Comparison of ENCODE assay signal across 21 cellular contexts in genomic region chr4:84511703-84512102, GRCh38. TPM values are rescaled to one million over a fixed set of nuclear protein-coding genes. Genes with fewer than 3 reads are reported as not detected.
DNase-seq lines count a peak whose midpoint lies in the region; ATAC-seq, FAIRE-seq and TF ChIP-seq lines count a peak whose summit lies in the region.
"Had no signal": no experiment of that assay in that cellular context is flagged by ENCODE, and none has a peak within 500 bp of the region (broad histone marks: within the 10 kb centered on the region; RNA-seq: fewer than 3 reads in every experiment).

No MANE protein-coding gene starts in this region.

- no peaks in the 10 kb centered on the region for H3K9me2 ChIP-seq in PC-3 (replicated peaks; ENCODE audit: low read length)

- H3K27me3 ChIP-seq in OCI-LY3 (ENCODE audit: low read depth, low read length) (no peaks in the 10 kb centered on the region), PC-3 (ENCODE audit: low read length) (no peaks in the 10 kb centered on the region), bronchial epithelial cell (ENCODE audit: control insufficient read depth, insufficient read depth, low read length) (peaks cover 3% of the 10 kb centered on the region), pancreas (peaks cover 0 to 3% (median 0%) of the 10 kb centered on the region in 4 donors)

- H3K4me2 ChIP-seq in OCI-LY3 (ENCODE audit: low read length): 0 out of 2 replicates have a peak overlapping the region, but pooled peaks have one; percentile 26
- H3K4me2 ChIP-seq in PC-3 (ENCODE audit: low read length): peak overlapping the region; percentile 41

- H3K4me1 ChIP-seq in OCI-LY3 (ENCODE audit: low read length): peaks cover 9% of the 10 kb centered on the region; the same call in 1 of the 2 replicates
- H3K4me1 ChIP-seq in PC-3 (ENCODE audit: insufficient read depth, low read length): peaks cover 8% of the 10 kb centered on the region
- no peaks in the 10 kb centered on the region for H3K4me1 ChIP-seq in pancreas

- WGBS in pancreas, 2 donors: 44 to 52% methylated on average over 3 of the region's 3 CpGs

- ATAC-seq in PC-3 (peak; percentile 17; the same call in 1 of the 2 replicates), pancreas (peak in 3 of 4 donors; percentile 53 to 90 (median 71)), HG02970 (IDR thresholded peaks at IDR 0.05; ENCODE audit: low FRiP score, unreplicated experiment) (no peak)

- BruUV-seq in PC-3 (replicated peaks; lab: Mats Ljungman, UMichigan): no TSS peak

- no peaks in the 10 kb centered on the region for H3F3A ChIP-seq in PC-3 (ENCODE audit: low read length, unreplicated experiment)

- no peak for TF ChIP-seq CTCF in OCI-LY3 (IDR thresholded peaks at IDR 0.05; ENCODE audit: low read depth, low read length)
- TF ChIP-seq CTCF in PC-3 (conservative IDR thresholded peaks at IDR 0.05; ENCODE audit: low read depth, low read length): no peak
- no peak for TF ChIP-seq CTCF in bronchial epithelial cell (IDR thresholded peaks at IDR 0.05; ENCODE audit: insufficient read depth, low read length, severe bottlenecking)
- TF ChIP-seq CTCF in pancreas (IDR thresholded peaks at IDR 0.05): no peak

- no peaks in the 10 kb centered on the region for H3K79me2 ChIP-seq in OCI-LY3 (ENCODE audit: low read length)
- H3K79me2 ChIP-seq in PC-3 (ENCODE audit: low read length): no peaks in the 10 kb centered on the region

- no peaks in the 10 kb centered on the region for H3K36me3 ChIP-seq in OCI-LY3 (replicated peaks; ENCODE audit: low read depth, low read length)
- H3K36me3 ChIP-seq in PC-3 (ENCODE audit: low read depth, low read length): no peaks in the 10 kb centered on the region
- no peaks in the 10 kb centered on the region for H3K36me3 ChIP-seq in bronchial epithelial cell (ENCODE audit: control insufficient read depth, insufficient read depth, low read length)
- H3K36me3 ChIP-seq in pancreas: no peaks in the 10 kb centered on the region

- H3K9me3 ChIP-seq in OCI-LY3 (ENCODE audit: insufficient read depth, low read length): no peaks in the 10 kb centered on the region
- H3K9me3 ChIP-seq in PC-3 (ENCODE audit: low read length): no peaks in the 10 kb centered on the region
- H3K9me3 ChIP-seq in pancreas: no peaks in the 10 kb centered on the region

- peak overlapping the region; percentile 39; the same call in 1 of the 2 replicates for H2AFZ ChIP-seq in OCI-LY3 (ENCODE audit: low read depth, low read length)
- H2AFZ ChIP-seq in PC-3 (ENCODE audit: low read length): no peak overlapping the region
- H2AFZ ChIP-seq: GM23248 had no signal

- H3K4me3 Mint-ChIP-seq in immature natural killer cell: no peak overlapping the region
- H3K4me3 Mint-ChIP-seq: CD4-positive, alpha-beta memory T cell had no signal

- peaks cover 2 to 7% (median 7%) of the 10 kb centered on the region in 3 donors for H3K27me3 Mint-ChIP-seq in immature natural killer cell (ENCODE audit: low read depth in 3 of 3)

- H3K4me3 ChIP-seq in OCI-LY3 (ENCODE audit: low read length) (no peak overlapping the region), PC-3 (ENCODE audit: low read length) (no peak overlapping the region), bronchial epithelial cell (ENCODE audit: low read depth, low read length) (no peak overlapping the region), pancreas (no peak overlapping the region)
- H3K4me3 ChIP-seq: GM23248 had no signal

- no peak overlapping the region for H3K27ac Mint-ChIP-seq in immature natural killer cell
- H3K27ac Mint-ChIP-seq: CD4-positive, alpha-beta memory T cell had no signal

- FAIRE-seq in bronchial epithelial cell (lab: Jason Lieb, UNC): no peak
- FAIRE-seq in pancreas (lab: Jason Lieb, UNC): no peak
- FAIRE-seq: GM12891, GM18507, H1 had no signal

- H4K20me1 ChIP-seq in OCI-LY3 (ENCODE audit: insufficient read depth, low read length): no peaks in the 10 kb centered on the region
- H4K20me1 ChIP-seq in PC-3 (ENCODE audit: low read length): no peaks in the 10 kb centered on the region

- H3K9ac ChIP-seq in OCI-LY3 (ENCODE audit: low read length): no peak overlapping the region
- no peak overlapping the region for H3K9ac ChIP-seq in PC-3 (ENCODE audit: low read length)
- H3K9ac ChIP-seq: GM23248 had no signal

- intact Hi-C loops in PC-3 (cut with micrococcal nuclease): no loop called here
- intact Hi-C loops in pancreas (cut with DNase I): no loop called here

- no peaks in the 10 kb centered on the region for H3K4me1 Mint-ChIP-seq in immature natural killer cell
- H3K4me1 Mint-ChIP-seq: CD4-positive, alpha-beta memory T cell had no signal

- CTCF ChIA-PET in PC-3 (lab: Charles Lee): interaction anchor here (0.6 kb wide), 1 partner anchor 9 kb away, joined by 8 read pairs; no protein-coding TSS in a partner anchor

- H3K27ac ChIP-seq in OCI-LY3 (ENCODE audit: low read length) (no peak overlapping the region), PC-3 (ENCODE audit: low read length) (no peak overlapping the region), pancreas (no peak overlapping the region)
- H3K27ac ChIP-seq: GM23248 had no signal

- no peaks in the 10 kb centered on the region for H3K36me3 Mint-ChIP-seq in immature natural killer cell
- H3K36me3 Mint-ChIP-seq: CD4-positive, alpha-beta memory T cell had no signal

- no peak for DNase-seq in PC-3
- DNase-seq in bronchial epithelial cell (ENCODE audit: low read depth): peak; percentile 29
- no peak for DNase-seq in pancreas
- no peak for DNase-seq in immature natural killer cell
- DNase-seq in NCI-H2081 treated with DMSO at 0.1 percent for 48 hours (lab: John Stamatoyannopoulos, UW): no peak
- DNase-seq: C1 segment of cervical spinal cord; Calu3; CD4-positive, alpha-beta memory T cell; COR-L47; DMS53; DMS79 treated with DMSO at 0.1 percent for 48 hours; GF-D8; GM23248; H7; HCEC 1CT had no signal

- POLR2A ChIA-PET in PC-3 (lab: Charles Lee; ENCODE audit: unreplicated experiment): no interaction called here

- peaks cover 0 to 11% (median 5%) of the 10 kb centered on the region in 6 donors for H3K9me3 Mint-ChIP-seq in immature natural killer cell
- H3K9me3 Mint-ChIP-seq: CD4-positive, alpha-beta memory T cell had no signal

RNA-seq across cellular contexts. Expression of gene NKX6-1, which starts 12.6 kb away (rescaled TPM):
- total RNA-seq in PC-3 (2014; rRNA removed) (0.52 and 0.62 TPM in 2 replicates), bronchial epithelial cell (not detected in 2 replicates), pancreas (1 to 10 TPM; 3.1 to 8.1 (median 6.0) TPM)
- polyA plus RNA-seq in pancreas (10 to 100 TPM in 1 of 2 donors, 1 to 10 TPM in 1; 7.4 to 19.2 TPM), immature natural killer cell (not detected)
- total RNA-seq: CD4-positive, alpha-beta memory T cell; G401; H7 had no signal
- polyA plus RNA-seq: CD4-positive, alpha-beta memory T cell; GM23248 had no signal
